ENCODE assay signal across 6 cellular contexts in genomic region chr4:159476886-159477285, GRCh38.
"Had no signal": no experiment of that assay in that cellular context is flagged by ENCODE, and none has a peak within 500 bp of the region (broad histone marks: within the 10 kb centered on the region; RNA-seq: fewer than 3 reads in every experiment).

No MANE protein-coding gene starts in this region.

- H3K36me3 Mint-ChIP-seq: IgD-negative memory B cell had no signal

- FAIRE-seq: HTR-8/SVneo, K562 had no signal

- DNase-seq: IMR-90, KBM-7 had no signal

- H3K4me1 Mint-ChIP-seq: IgD-negative memory B cell had no signal

- H3K27ac Mint-ChIP-seq: IgD-negative memory B cell had no signal

- ATAC-seq: K562 had no signal

- H3K4me3 Mint-ChIP-seq: IgD-negative memory B cell had no signal

- H3K27ac ChIP-seq: HL-60 had no signal

- H3K4me3 ChIP-seq: K562 had no signal

- H3K27me3 Mint-ChIP-seq: IgD-negative memory B cell had no signal
